Comparison of ENCODE assay signal across 1 cellular context in the genomic region with DNA sequence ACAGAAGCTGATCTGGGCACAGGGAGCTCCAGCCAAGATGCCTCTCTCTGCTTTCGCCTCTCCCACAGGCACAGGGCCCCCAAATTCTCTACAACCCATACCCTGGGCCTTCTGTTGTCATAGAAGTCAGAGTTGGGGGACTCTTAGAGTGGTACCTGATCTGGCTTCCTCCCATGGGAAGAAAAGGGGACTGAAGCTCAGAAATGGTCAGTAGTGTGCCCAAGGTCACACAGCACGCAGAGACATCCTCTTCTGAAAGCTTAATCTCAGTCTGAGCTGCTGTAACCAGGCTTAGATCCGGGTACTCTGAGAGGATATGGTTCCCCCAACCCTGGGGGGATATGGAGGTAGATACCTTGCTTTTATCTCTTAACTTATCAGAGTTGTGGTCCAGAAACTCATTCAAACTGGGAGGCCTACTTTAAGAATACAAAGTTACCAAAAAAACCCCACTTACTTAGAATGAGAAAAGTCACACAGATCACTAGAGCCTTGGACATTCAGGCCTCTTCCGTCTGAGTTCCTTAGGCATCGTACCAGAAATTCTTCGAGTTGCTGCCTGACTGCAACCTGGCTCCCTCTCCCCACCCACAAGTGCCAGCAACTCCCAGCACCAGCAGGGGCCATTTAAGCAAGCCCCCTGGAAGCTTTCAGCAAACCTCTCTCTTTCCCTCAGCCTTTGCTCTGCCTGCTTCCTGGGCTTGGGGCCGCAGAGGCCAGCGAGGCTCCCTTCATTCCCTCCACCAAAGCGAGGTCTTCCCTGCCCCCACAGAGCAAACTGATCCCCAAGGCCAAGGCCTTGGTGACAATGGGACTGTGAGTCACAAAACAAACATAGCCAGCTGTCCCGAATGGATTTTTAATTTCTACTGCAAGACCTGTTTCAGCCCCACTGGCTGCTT.
TF ChIP-seq lines count a peak whose summit lies in the region.

No MANE protein-coding gene starts in this region.

TF ChIP-seq in Ishikawa, 13 proteins besides CTCF, POLR2A, EP300 and RAD21 (continued from another document):
- TF ChIP-seq, protein P1, sequence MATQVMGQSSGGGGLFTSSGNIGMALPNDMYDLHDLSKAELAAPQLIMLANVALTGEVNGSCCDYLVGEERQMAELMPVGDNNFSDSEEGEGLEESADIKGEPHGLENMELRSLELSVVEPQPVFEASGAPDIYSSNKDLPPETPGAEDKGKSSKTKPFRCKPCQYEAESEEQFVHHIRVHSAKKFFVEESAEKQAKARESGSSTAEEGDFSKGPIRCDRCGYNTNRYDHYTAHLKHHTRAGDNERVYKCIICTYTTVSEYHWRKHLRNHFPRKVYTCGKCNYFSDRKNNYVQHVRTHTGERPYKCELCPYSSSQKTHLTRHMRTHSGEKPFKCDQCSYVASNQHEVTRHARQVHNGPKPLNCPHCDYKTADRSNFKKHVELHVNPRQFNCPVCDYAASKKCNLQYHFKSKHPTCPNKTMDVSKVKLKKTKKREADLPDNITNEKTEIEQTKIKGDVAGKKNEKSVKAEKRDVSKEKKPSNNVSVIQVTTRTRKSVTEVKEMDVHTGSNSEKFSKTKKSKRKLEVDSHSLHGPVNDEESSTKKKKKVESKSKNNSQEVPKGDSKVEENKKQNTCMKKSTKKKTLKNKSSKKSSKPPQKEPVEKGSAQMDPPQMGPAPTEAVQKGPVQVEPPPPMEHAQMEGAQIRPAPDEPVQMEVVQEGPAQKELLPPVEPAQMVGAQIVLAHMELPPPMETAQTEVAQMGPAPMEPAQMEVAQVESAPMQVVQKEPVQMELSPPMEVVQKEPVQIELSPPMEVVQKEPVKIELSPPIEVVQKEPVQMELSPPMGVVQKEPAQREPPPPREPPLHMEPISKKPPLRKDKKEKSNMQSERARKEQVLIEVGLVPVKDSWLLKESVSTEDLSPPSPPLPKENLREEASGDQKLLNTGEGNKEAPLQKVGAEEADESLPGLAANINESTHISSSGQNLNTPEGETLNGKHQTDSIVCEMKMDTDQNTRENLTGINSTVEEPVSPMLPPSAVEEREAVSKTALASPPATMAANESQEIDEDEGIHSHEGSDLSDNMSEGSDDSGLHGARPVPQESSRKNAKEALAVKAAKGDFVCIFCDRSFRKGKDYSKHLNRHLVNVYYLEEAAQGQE (IDR thresholded peaks at IDR 0.05; ENCODE audit: low read depth), result no peak
- TF ChIP-seq NFIC (IDR thresholded peaks at IDR 0.05) (peak; percentile 90), YY1 (IDR thresholded peaks at IDR 0.05; ENCODE audit: low read depth) (peak; percentile 49; the same call in 1 of the 2 replicates), FOXM1 (IDR thresholded peaks at IDR 0.05; ENCODE audit: borderline replicate concordance, low read depth) (peak; percentile 88; the same call in 1 of the 2 replicates), TEAD4 (IDR thresholded peaks at IDR 0.05) (peak; percentile 74), EGR1 (IDR thresholded peaks at IDR 0.05) (0 out of 2 replicates have a peak, but pooled peaks have one; percentile 30), ZBTB7A (IDR thresholded peaks at IDR 0.05; ENCODE audit: low read depth) (peak; percentile 89)
